Comparison of ENCODE assay signal across 27 cellular contexts in genomic region chr12:98721204-98721702, GRCh38.
"Had no signal": no experiment of that assay in that cellular context is flagged by ENCODE, and none has a peak within 500 bp of the region (broad histone marks: within the 10 kb centered on the region; RNA-seq: fewer than 3 reads in every experiment).

No MANE protein-coding gene starts in this region.

- H3K27me3 ChIP-seq: Peyer's patch, SJCRH30 had no signal

- H3K9me3 Mint-ChIP-seq: activated B cell treated with CpG ODN at 0.5 μM for 24 hours; activated CD4-positive, alpha-beta memory T cell treated with anti-CD3 and anti-CD28 coated beads for 36 hours; activated CD4-positive, alpha-beta T cell treated with anti-CD3 and anti-CD28 coated beads, Interleukin-2, amount 10 ng/mL, durations not matched to agents 24 days and 14 days; activated naive CD4-positive, alpha-beta T cell treated with anti-CD3 and anti-CD28 coated beads, Interleukin-2, amount 10 ng/mL, durations not matched to agents 7 days and 5 days; activated naive CD8-positive, alpha-beta T cell treated with anti-CD3 and anti-CD28 coated beads for 36 hours; activated T-cell treated with anti-CD3 and anti-CD28 coated beads, Interleukin-2, amount 50 U/mL, for 72 hours; activated T-helper 2 cell treated with anti-CD3 and anti-CD28 coated beads, Interferon-gamma antibody, Interleukin-2, Interleukin-4, amounts not matched to agents 10 μg/mL and 5 μg/mL and 100 μg/mL, durations not matched to agents 14 hours and 24 hours and 36 hours had no signal

- H3K4me3 ChIP-seq: Peyer's patch, SJCRH30 had no signal

- H3K4me2 ChIP-seq: SK-N-SH had no signal

- H3K4me1 Mint-ChIP-seq: activated naive CD4-positive, alpha-beta T cell treated with anti-CD3 and anti-CD28 coated beads, Interleukin-2, amount 10 ng/mL, durations not matched to agents 7 days and 5 days; activated naive CD8-positive, alpha-beta T cell treated with anti-CD3 and anti-CD28 coated beads for 36 hours had no signal

- H3K9me2 ChIP-seq: SK-N-SH had no signal

- H3K9ac ChIP-seq: SK-N-SH had no signal

- H3K4me1 ChIP-seq: Peyer's patch, SJCRH30 had no signal

- ATAC-seq: activated T-cell treated with anti-CD3 and anti-CD28 coated beads, Interleukin-2, amount 50 U/mL, for 72 hours had no signal

- H3K27ac ChIP-seq: Peyer's patch, RWPE1, SJCRH30 had no signal

- DNase-seq: activated B cell treated with CpG ODN at 0.5 μM for 24 hours; activated CD4-positive, alpha-beta memory T cell treated with anti-CD3 and anti-CD28 coated beads for 36 hours; activated CD4-positive, alpha-beta T cell treated with anti-CD3 and anti-CD28 coated beads for 1 hour; activated CD4-positive, alpha-beta T cell treated with anti-CD3 and anti-CD28 coated beads, Interleukin-2, amount 10 ng/mL, durations not matched to agents 24 days and 14 days; activated CD8-positive, alpha-beta memory T cell treated with anti-CD3 and anti-CD28 coated beads for 24 hours; activated gamma-delta T cell treated with Interleukin-2 at 50 U/mL for 16 hours; activated naive CD4-positive, alpha-beta T cell treated with anti-CD3 and anti-CD28 coated beads, Interleukin-2, amount 10 ng/mL, durations not matched to agents 7 days and 5 days; activated naive CD8-positive, alpha-beta T cell treated with anti-CD3 and anti-CD28 coated beads for 36 hours; activated T-cell treated with anti-CD3 and anti-CD28 coated beads, Interleukin-2, amount 50 U/mL, for 72 hours; anterior cingulate cortex; cerebellar nuclear complex; MM.1S; NCI-H146; NCI-H187 treated with DMSO at 0.1 percent for 48 hours; NCI-H2171; NCI-H2227 treated with DMSO at 0.1 percent for 48 hours; NCI-H446 treated with DMSO at 0.1 percent for 48 hours; NCI-H526 treated with DMSO at 0.1 percent for 48 hours; NCI-H82; OCI-M1; Peyer's patch; Right ventricle myocardium superior; SJCRH30; SK-N-SH; SW 1271 had no signal

- H3K27ac Mint-ChIP-seq: activated B cell treated with CpG ODN at 0.5 μM for 24 hours; activated CD4-positive, alpha-beta memory T cell treated with anti-CD3 and anti-CD28 coated beads for 36 hours; activated naive CD4-positive, alpha-beta T cell treated with anti-CD3 and anti-CD28 coated beads, Interleukin-2, amount 10 ng/mL, durations not matched to agents 7 days and 5 days; activated naive CD8-positive, alpha-beta T cell treated with anti-CD3 and anti-CD28 coated beads for 36 hours; activated T-cell treated with anti-CD3 and anti-CD28 coated beads, Interleukin-2, amount 50 U/mL, for 72 hours; activated T-helper 2 cell treated with anti-CD3 and anti-CD28 coated beads, Interferon-gamma antibody, Interleukin-2, Interleukin-4, amounts not matched to agents 10 μg/mL and 5 μg/mL and 100 μg/mL, durations not matched to agents 14 hours and 24 hours and 36 hours had no signal

- H3K4me3 Mint-ChIP-seq: activated B cell treated with CpG ODN at 0.5 μM for 24 hours; activated CD4-positive, alpha-beta memory T cell treated with anti-CD3 and anti-CD28 coated beads for 36 hours; activated CD4-positive, alpha-beta T cell treated with anti-CD3 and anti-CD28 coated beads, Interleukin-2, amount 10 ng/mL, durations not matched to agents 24 days and 14 days; activated naive CD4-positive, alpha-beta T cell treated with anti-CD3 and anti-CD28 coated beads, Interleukin-2, amount 10 ng/mL, durations not matched to agents 7 days and 5 days; activated naive CD8-positive, alpha-beta T cell treated with anti-CD3 and anti-CD28 coated beads for 36 hours; activated T-cell treated with anti-CD3 and anti-CD28 coated beads, Interleukin-2, amount 50 U/mL, for 72 hours had no signal

- H3K27me3 Mint-ChIP-seq: activated B cell treated with CpG ODN at 0.5 μM for 24 hours; activated CD4-positive, alpha-beta memory T cell treated with anti-CD3 and anti-CD28 coated beads for 36 hours; activated CD4-positive, alpha-beta T cell treated with anti-CD3 and anti-CD28 coated beads, Interleukin-2, amount 10 ng/mL, durations not matched to agents 24 days and 14 days; activated naive CD4-positive, alpha-beta T cell treated with anti-CD3 and anti-CD28 coated beads, Interleukin-2, amount 10 ng/mL, durations not matched to agents 7 days and 5 days; activated naive CD8-positive, alpha-beta T cell treated with anti-CD3 and anti-CD28 coated beads for 36 hours had no signal
